In genomic region chr10:96832721-96833219, GRCh38 we compare ENCODE assay signal across 1 cellular context.
A peak's percentile ranks its signal among the peaks of the same experiment; 100 is the strongest.
TF ChIP-seq lines count a peak whose summit lies in the region.

No MANE protein-coding gene starts in this region.

TF ChIP-seq in HEK293, 187 proteins besides CTCF, POLR2A, EP300 and RAD21 (continued from another document):
- TF ChIP-seq ZBTB11 (tag by site-specific recombination; conservative IDR thresholded peaks at IDR 0.05; ENCODE audit: low read depth): peak; percentile 90
- TF ChIP-seq ZNF37A (tag by site-specific recombination; IDR thresholded peaks at IDR 0.05): no peak
- no peak for TF ChIP-seq ZNF521 (tag by site-specific recombination; IDR thresholded peaks at IDR 0.05)
- no peak for TF ChIP-seq ZNF302 (tag by site-specific recombination; IDR thresholded peaks at IDR 0.05; ENCODE audit: low read depth)
